ENCODE assay signal across 8 cellular contexts in the genomic region with DNA sequence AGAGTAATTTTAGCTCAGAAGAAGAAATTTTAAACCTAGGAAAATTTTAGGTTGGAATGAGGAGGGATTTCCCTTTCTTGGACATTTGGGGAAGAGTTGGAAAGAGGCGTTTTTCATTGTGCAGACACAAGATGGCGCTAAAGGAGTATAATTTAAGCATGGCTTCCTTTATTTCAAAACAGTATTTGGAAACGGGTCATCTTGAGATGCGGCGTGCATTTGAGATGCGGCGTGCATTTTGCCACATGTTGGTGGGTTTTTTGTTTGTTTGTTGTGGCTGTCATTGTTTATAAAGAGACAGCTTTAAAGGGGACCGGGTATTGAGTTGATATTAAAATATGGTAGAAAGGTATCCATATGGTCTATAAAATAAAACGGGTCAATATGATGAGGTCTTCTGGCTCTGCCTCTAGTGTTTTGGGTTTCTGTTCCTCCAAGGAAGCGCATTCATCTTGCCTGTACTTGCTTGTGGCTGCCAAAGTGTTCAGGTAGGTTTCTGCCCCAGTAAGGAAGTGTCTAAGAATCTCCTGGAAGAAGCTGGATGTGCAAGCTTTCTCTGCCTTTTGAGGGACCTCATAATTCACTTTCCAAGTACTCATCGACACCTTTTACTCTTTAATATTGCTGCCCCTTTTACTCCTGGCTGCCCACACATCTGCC.
DNase-seq lines count a peak whose midpoint lies in the region; ATAC-seq lines count a peak whose summit lies in the region.

No MANE protein-coding gene starts in this region.

- no peak for ATAC-seq in GM18519 (IDR thresholded peaks at IDR 0.05; ENCODE audit: low FRiP score, unreplicated experiment)

- H3K36me3 ChIP-seq in adipocyte (ENCODE audit: control insufficient read depth, insufficient read depth, low read length, severe bottlenecking): no peaks in the 10 kb centered on the region

- H3K4me1 ChIP-seq in adipocyte (ENCODE audit: control insufficient read depth, insufficient read depth, low read length): no peaks in the 10 kb centered on the region

- H3K4me3 ChIP-seq in adipocyte (ENCODE audit: low read length): no peak overlapping the region

- peaks cover 19% of the 10 kb centered on the region for H3K27me3 ChIP-seq in adipocyte (replicated peaks; ENCODE audit: control insufficient read depth, insufficient read depth, low read length)

- H3K9me3 ChIP-seq in adipocyte (ENCODE audit: control insufficient read depth, low read length): no peaks in the 10 kb centered on the region

- H3K9ac ChIP-seq in adipocyte (ENCODE audit: low read length): no peak overlapping the region

- DNase-seq in NCI-H1105 treated with DMSO at 0.1 percent for 48 hours (lab: John Stamatoyannopoulos, UW): peak; percentile 48
- DNase-seq in NCI-H1105 (lab: John Stamatoyannopoulos, UW): no peak
- DNase-seq in HT-29 (ENCODE audit: low spot score): peak; percentile 52
- DNase-seq in NOMO-1 treated with dmso at 0.1 percent for 144 hours (lab: John Stamatoyannopoulos, UW; ENCODE audit: unreplicated experiment): peak; percentile 3
- DNase-seq in adipocyte (ENCODE audit: low read depth): peak; percentile 89
- DNase-seq in hepatic stellate cell (ENCODE audit: low spot score): peak; percentile 30
- peak; percentile 35 for DNase-seq in smooth muscle cell of the brain vasculature (ENCODE audit: low read depth, low spot score)
